ENCODE assay signal across 16 cellular contexts in the genomic region with DNA sequence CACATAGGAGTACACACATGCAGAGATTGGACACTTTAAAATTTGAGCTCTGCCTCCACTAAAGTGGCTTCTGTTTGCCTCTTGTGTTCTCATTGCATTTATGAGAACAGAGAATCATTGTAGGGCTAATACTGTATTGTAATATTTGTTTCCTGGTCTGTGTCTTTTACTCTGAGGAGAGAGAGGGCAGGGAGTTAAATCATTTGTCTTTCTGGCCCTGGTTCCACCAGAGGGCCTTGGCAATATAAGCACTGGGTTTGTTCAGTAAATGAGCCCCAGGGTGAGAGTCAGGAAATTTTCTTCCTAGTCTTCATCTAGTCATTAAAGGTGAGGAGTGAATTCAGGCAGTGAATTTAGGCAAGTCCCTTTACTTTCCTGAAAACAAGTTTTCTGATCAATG.
DNase-seq lines count a peak whose midpoint lies in the region; ATAC-seq, FAIRE-seq and TF ChIP-seq lines count a peak whose summit lies in the region.
"Had no signal": no experiment of that assay in that cellular context is flagged by ENCODE, and none has a peak within 500 bp of the region (broad histone marks: within the 10 kb centered on the region; RNA-seq: fewer than 3 reads in every experiment).

No MANE protein-coding gene starts in this region.

- H3K9me3 Mint-ChIP-seq in activated T-cell treated with anti-CD3 and anti-CD28 coated beads, Interleukin-2, amount 50 U/mL, for 72 hours = no peaks in the 10 kb centered on the region
- H3K9me3 Mint-ChIP-seq: activated T-helper 17 cell treated with anti-CD3 and anti-CD28 coated beads, Interleukin-2, amount 50 U/mL, for 72 hours had no signal

- peaks cover 25% of the 10 kb centered on the region for H4K20me1 ChIP-seq in HepG2 (ENCODE audit: insufficient read depth, low read length)

- H3K27ac ChIP-seq in HepG2 (ENCODE audit: extremely low read length, insufficient read depth, low read length) = peak overlapping the region; percentile 48
- H3K27ac ChIP-seq: C4-2B had no signal

- H3K9me3 ChIP-seq in HepG2 (ENCODE audit: low read length) (no peaks in the 10 kb centered on the region), T-helper 17 cell (ENCODE audit: control insufficient read depth, low read length, poor library complexity, severe bottlenecking) (no peaks in the 10 kb centered on the region)
- H3K9me3 ChIP-seq: gastrocnemius medialis had no signal

- no peak for TF ChIP-seq POLR2A in HepG2 (IDR thresholded peaks at IDR 0.05; ENCODE audit: insufficient read depth in 1 of 2, low read depth in 2 of 2, low read length in 2 of 2)

- DNase-seq in NCI-H2196 (lab: John Stamatoyannopoulos, UW; ENCODE audit: unreplicated experiment) (peak; percentile 40), choroid plexus epithelial cell (ENCODE audit: low read depth) (no peak), HepG2 (ENCODE audit: low spot score) (peak; percentile 50), superior temporal gyrus (ENCODE audit: extremely low spot score) (peak; percentile 70), T-helper 17 cell (no peak)
- DNase-seq in activated T-cell treated with anti-CD3 and anti-CD28 coated beads, Interleukin-2, amount 50 U/mL, for 72 hours = no peak
- DNase-seq: gastrocnemius medialis; NCI-H526 treated with DMSO at 0.1 percent for 48 hours; retina; stimulated activated CD4-positive, alpha-beta T cell treated with anti-CD3 and anti-CD28 coated beads, Interleukin-2, amount 100 ng/mL, for 24 hours had no signal

- no TSS peak for BruUV-seq in HepG2 (replicated peaks; lab: Mats Ljungman, UMichigan)

- TF ChIP-seq CTCF in choroid plexus epithelial cell (conservative IDR thresholded peaks at IDR 0.05; ENCODE audit: low read depth, low read length) (peak; percentile 15), HepG2 (CRISPR knock-in tag; IDR thresholded peaks at IDR 0.05) (no peak)

- H3K36me3 ChIP-seq in HepG2 (replicated peaks in 1 of 2; ENCODE audit: control insufficient read depth in 1 of 2, insufficient read depth in 2 of 2, low read length in 2 of 2) = peaks cover 2 to 6% of the 10 kb centered on the region in 2 experiments; a peak in 2 of 5 replicates
- H3K36me3 ChIP-seq: gastrocnemius medialis had no signal

- H2AFZ ChIP-seq in HepG2 (ENCODE audit: low read length) = no peak overlapping the region

- no peak overlapping the region for H3K4me3 ChIP-seq in choroid plexus epithelial cell (ENCODE audit: low read depth, low read length)
- H3K4me3 ChIP-seq in HepG2 (replicated peaks in 1 of 3; ENCODE audit: insufficient read depth in 1 of 3, low read depth in 2 of 3, low read length in 3 of 3) = no peak overlapping the region
- H3K4me3 ChIP-seq: gastrocnemius medialis, K562 had no signal

- TF ChIP-seq EP300 in HepG2 (IDR thresholded peaks at IDR 0.05; ENCODE audit: low read depth in 2 of 2, low read length in 2 of 2) (no peak), HepG2 (CRISPR knock-in tag; IDR thresholded peaks at IDR 0.05; ENCODE audit: borderline replicate concordance) (no peak)

- peaks cover 7% of the 10 kb centered on the region for H3K4me1 Mint-ChIP-seq in T-helper 17 cell
- H3K4me1 Mint-ChIP-seq in activated T-cell treated with anti-CD3 and anti-CD28 coated beads, Interleukin-2, amount 50 U/mL, for 72 hours (ENCODE audit: low read depth) = peaks cover 8% of the 10 kb centered on the region

- POLR2A ChIA-PET in HepG2 (lab: Yijun Ruan, JAX) = no interaction called here

- H3K79me2 ChIP-seq in HepG2 (ENCODE audit: insufficient read depth, low read length) = peaks cover 89% of the 10 kb centered on the region

- H3K4me2 ChIP-seq in HepG2 (ENCODE audit: low read depth, low read length) = no peak overlapping the region

- no peak overlapping the region for H3K27ac Mint-ChIP-seq in T-helper 17 cell
- no peak overlapping the region for H3K27ac Mint-ChIP-seq in activated T-cell treated with anti-CD3 and anti-CD28 coated beads, Interleukin-2, amount 50 U/mL, for 72 hours
- H3K27ac Mint-ChIP-seq: activated T-helper 17 cell treated with anti-CD3 and anti-CD28 coated beads, Interleukin-2, amount 50 U/mL, for 72 hours had no signal

- FAIRE-seq in HepG2 (lab: Jason Lieb, UNC) = no peak
- FAIRE-seq: G401.6 had no signal

- TF ChIP-seq RAD21 in HepG2 (CRISPR knock-in tag; IDR thresholded peaks at IDR 0.05) = no peak

- intact Hi-C loops in HepG2 (cut with micrococcal nuclease; ENCODE audit: unreplicated experiment) = loop anchor here (10.0 kb wide), 1 partner anchor 98 kb away; no protein-coding TSS in a partner anchor

- peaks cover 91% of the 10 kb centered on the region for H3K4me1 ChIP-seq in HepG2 (ENCODE audit: insufficient read depth, low read length)

- ATAC-seq in HepG2 = peak; percentile 20
- ATAC-seq in HG02852 (IDR thresholded peaks at IDR 0.05; ENCODE audit: unreplicated experiment) = no peak
- no peak for ATAC-seq in GM18861 (IDR thresholded peaks at IDR 0.05; ENCODE audit: unreplicated experiment)
- ATAC-seq in T-helper 17 cell = no peak
- no peak for ATAC-seq in activated T-cell treated with anti-CD3 and anti-CD28 coated beads, Interleukin-2, amount 50 U/mL, for 72 hours (replicated peaks in 1 of 2)
- ATAC-seq: activated T-helper 17 cell treated with anti-CD3 and anti-CD28 coated beads, Interleukin-2, amount 50 U/mL, for 72 hours; gastrocnemius medialis; K562 had no signal

- CTCF ChIA-PET in HepG2 (lab: Yijun Ruan, JAX; ENCODE audit: low intra/inter-chr PET ratio, low total read pairs) = no interaction called here

- H3K4me3 Mint-ChIP-seq in T-helper 17 cell = no peak overlapping the region
- no peak overlapping the region for H3K4me3 Mint-ChIP-seq in activated T-cell treated with anti-CD3 and anti-CD28 coated beads, Interleukin-2, amount 50 U/mL, for 72 hours
- H3K4me3 Mint-ChIP-seq: activated T-helper 17 cell treated with anti-CD3 and anti-CD28 coated beads, Interleukin-2, amount 50 U/mL, for 72 hours had no signal

- no peaks in the 10 kb centered on the region for H3K36me3 Mint-ChIP-seq in T-helper 17 cell (ENCODE audit: low read depth)
- H3K36me3 Mint-ChIP-seq in activated T-cell treated with anti-CD3 and anti-CD28 coated beads, Interleukin-2, amount 50 U/mL, for 72 hours (ENCODE audit: insufficient read depth in 2 of 2) = no peaks in the 10 kb centered on the region

- no peaks in the 10 kb centered on the region for H3K27me3 ChIP-seq in HepG2 (ENCODE audit: control insufficient read depth in 1 of 2, insufficient read depth in 2 of 2, low read length in 2 of 2)
- H3K27me3 ChIP-seq: gastrocnemius medialis had no signal

- H3K27me3 Mint-ChIP-seq in T-helper 17 cell = no peaks in the 10 kb centered on the region
- no peaks in the 10 kb centered on the region for H3K27me3 Mint-ChIP-seq in activated T-cell treated with anti-CD3 and anti-CD28 coated beads, Interleukin-2, amount 50 U/mL, for 72 hours (ENCODE audit: low read depth)
- H3K27me3 Mint-ChIP-seq: activated T-helper 17 cell treated with anti-CD3 and anti-CD28 coated beads, Interleukin-2, amount 50 U/mL, for 72 hours had no signal

- in situ Hi-C loops in HepG2 (cut with HindIII; ENCODE audit: extremely low pct_ligation_motif_present, low pct_unique_long_range_greater_than_20kb) = no loop called here

- H3K9ac ChIP-seq in HepG2 (ENCODE audit: insufficient read depth, low read depth, low read length) = no peak overlapping the region

TF ChIP-seq in HepG2, 621 proteins besides CTCF, POLR2A, EP300 and RAD21:
- TF ChIP-seq STAG1 (CRISPR knock-in tag; IDR thresholded peaks at IDR 0.05) = 0 out of 2 replicates have a peak, but pooled peaks have one; percentile 5
- TF ChIP-seq, protein P1, sequence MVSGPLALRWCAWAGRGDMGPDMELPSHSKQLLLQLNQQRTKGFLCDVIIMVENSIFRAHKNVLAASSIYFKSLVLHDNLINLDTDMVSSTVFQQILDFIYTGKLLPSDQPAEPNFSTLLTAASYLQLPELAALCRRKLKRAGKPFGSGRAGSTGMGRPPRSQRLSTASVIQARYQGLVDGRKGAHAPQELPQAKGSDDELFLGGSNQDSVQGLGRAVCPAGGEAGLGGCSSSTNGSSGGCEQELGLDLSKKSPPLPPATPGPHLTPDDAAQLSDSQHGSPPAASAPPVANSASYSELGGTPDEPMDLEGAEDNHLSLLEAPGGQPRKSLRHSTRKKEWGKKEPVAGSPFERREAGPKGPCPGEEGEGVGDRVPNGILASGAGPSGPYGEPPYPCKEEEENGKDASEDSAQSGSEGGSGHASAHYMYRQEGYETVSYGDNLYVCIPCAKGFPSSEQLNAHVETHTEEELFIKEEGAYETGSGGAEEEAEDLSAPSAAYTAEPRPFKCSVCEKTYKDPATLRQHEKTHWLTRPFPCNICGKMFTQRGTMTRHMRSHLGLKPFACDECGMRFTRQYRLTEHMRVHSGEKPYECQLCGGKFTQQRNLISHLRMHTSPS (CRISPR knock-in tag; IDR thresholded peaks at IDR 0.05; ENCODE audit: low read depth) = no peak
- no peak for TF ChIP-seq SOX13 (IDR thresholded peaks at IDR 0.05)
- TF ChIP-seq SOX13 (CRISPR knock-in tag; conservative IDR thresholded peaks at IDR 0.05 in 1 of 2, IDR thresholded peaks at IDR 0.05 in 1 of 2) = peak in 1 of 2 experiments; percentile 16; a peak in 1 of 4 replicates
- TF ChIP-seq, protein P2, sequence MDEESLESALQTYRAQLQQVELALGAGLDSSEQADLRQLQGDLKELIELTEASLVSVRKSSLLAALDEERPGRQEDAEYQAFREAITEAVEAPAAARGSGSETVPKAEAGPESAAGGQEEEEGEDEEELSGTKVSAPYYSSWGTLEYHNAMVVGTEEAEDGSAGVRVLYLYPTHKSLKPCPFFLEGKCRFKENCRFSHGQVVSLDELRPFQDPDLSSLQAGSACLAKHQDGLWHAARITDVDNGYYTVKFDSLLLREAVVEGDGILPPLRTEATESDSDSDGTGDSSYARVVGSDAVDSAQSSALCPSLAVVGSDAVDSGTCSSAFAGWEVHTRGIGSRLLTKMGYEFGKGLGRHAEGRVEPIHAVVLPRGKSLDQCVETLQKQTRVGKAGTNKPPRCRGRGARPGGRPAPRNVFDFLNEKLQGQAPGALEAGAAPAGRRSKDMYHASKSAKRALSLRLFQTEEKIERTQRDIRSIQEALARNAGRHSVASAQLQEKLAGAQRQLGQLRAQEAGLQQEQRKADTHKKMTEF (CRISPR knock-in tag; IDR thresholded peaks at IDR 0.05) = 0 out of 2 replicates have a peak, but pooled peaks have one; percentile 1
- TF ChIP-seq SMC3 (IDR thresholded peaks at IDR 0.05; ENCODE audit: low read length) = peak; percentile 17; the same call in 1 of the 2 replicates
TF ChIP-seq in HepG2: peak in this region for 4.

Comparison
In these comparisons a context has a peak if more than half of its experiments do, and no peak if none do; other contexts are left out.
1. DNase-seq: peak in NCI-H2196 (single experiment), HepG2 (single experiment) and superior temporal gyrus (single experiment); none in choroid plexus epithelial cell (single experiment), T-helper 17 cell (0 of 3) and activated T-cell treated with anti-CD3 and anti-CD28 coated beads, Interleukin-2, amount 50 U/mL, for 72 hours (0 of 2).